In genomic region chr1:247330548-247331171, GRCh38 we compare ENCODE assay signal across 8 cellular contexts. TPM values are rescaled to one million over a fixed set of nuclear protein-coding genes. Genes with fewer than 3 reads are reported as not detected.
DNase-seq lines count a peak whose midpoint lies in the region; ATAC-seq, FAIRE-seq and TF ChIP-seq lines count a peak whose summit lies in the region.

No MANE protein-coding gene starts in this region.

- H3K4me1 ChIP-seq in H1 (replicated peaks in 1 of 4; ENCODE audit: control insufficient read depth in 3 of 4, insufficient read depth in 4 of 4, low read length in 3 of 4): peaks cover 9 to 32% (median 22%) of the 10 kb centered on the region in 4 experiments

- H3K9me3 ChIP-seq in MG63 (no peaks in the 10 kb centered on the region), H1 (ENCODE audit: insufficient read depth in 2 of 2, low read depth in 1 of 2, low read length in 1 of 2) (no peaks in the 10 kb centered on the region)

- POLR2A ChIA-PET in H1 (lab: Charles Lee; ENCODE audit: partially characterized antibody): interaction anchor here (0.5 to 6.0 kb wide), 13 partner anchors 7 to 1528 kb away, joined by 3 to 53 read pairs (median 3); partner anchors contain the start of gene ZNF692

- no peak overlapping the region for H3K23ac ChIP-seq in H1 (ENCODE audit: insufficient read length)

- H3K27ac Mint-ChIP-seq in osteocyte (ENCODE audit: unreplicated experiment): peak overlapping the region; percentile 56

- H3K4me3 ChIP-seq in MG63 (peak overlapping the region; percentile 100), H1 (ENCODE audit: extremely low read depth in 1 of 4, insufficient read depth in 2 of 4, low read depth in 3 of 4, low read length in 4 of 4) (peak overlapping the region; percentile 83 to 94 (median 88))

- no peak overlapping the region for H2AFZ ChIP-seq in H1 (ENCODE audit: low read length)

- H3K18ac ChIP-seq in H1 (ENCODE audit: extremely low read depth, low read length): peak overlapping the region; percentile 85; the same call in 1 of the 2 replicates

- no peaks in the 10 kb centered on the region for H3K27me3 ChIP-seq in MG63
- H3K27me3 ChIP-seq in H1 (replicated peaks in 1 of 4; ENCODE audit: control insufficient read depth in 3 of 4, extremely low read depth in 1 of 4, insufficient read depth in 3 of 4, low read length in 3 of 4): no peaks in the 10 kb centered on the region

- no peak for ATAC-seq in HG03521 (IDR thresholded peaks at IDR 0.05; ENCODE audit: unreplicated experiment)

- no peak overlapping the region for H3K14ac ChIP-seq in H1 (ENCODE audit: insufficient read length)

- no peak for TF ChIP-seq RAD21 in H1 (IDR thresholded peaks at IDR 0.05 in 1 of 2, conservative IDR thresholded peaks at IDR 0.05 in 1 of 2; ENCODE audit: low read depth in 2 of 2, low read length in 2 of 2)

- H2AK5ac ChIP-seq in H1 (ENCODE audit: low read depth, low read length): no peak overlapping the region

- peaks cover 29% of the 10 kb centered on the region; the same call in 1 of the 2 replicates for H3K79me1 ChIP-seq in H1 (ENCODE audit: low read depth, low read length)

- H3K4me2 ChIP-seq in H1 (ENCODE audit: insufficient read depth in 1 of 2, low read depth in 2 of 2, low read length in 2 of 2): peak overlapping the region; percentile 79 to 81

- peak overlapping the region; percentile 75 for H2BK5ac ChIP-seq in H1 (ENCODE audit: low read depth, low read length)

- 11% methylated on average over 36 of the region's 37 CpGs; no CpG with 5 or more reads in 1 of the 2 experiments for WGBS in H1 (ENCODE audit: extremely low coverage in 1 of 2, insufficient coverage in 1 of 2, insufficient read length in 1 of 2, insufficient replicate concordance in 2 of 2, low coverage in 1 of 2, low lambda C conversion rate in 2 of 2, missing lambda C conversion rate in 1 of 2), 2 experiments

- no peaks in the 10 kb centered on the region for H3K9me3 Mint-ChIP-seq in osteocyte (ENCODE audit: unreplicated experiment)

- H4K20me1 ChIP-seq in H1 (replicated peaks in 1 of 2; ENCODE audit: control insufficient read depth in 1 of 2, insufficient read depth in 2 of 2, low read length in 2 of 2): peaks cover 8 to 39% of the 10 kb centered on the region in 2 experiments

- no peak for TF ChIP-seq EP300 in H1 (IDR thresholded peaks at IDR 0.05; ENCODE audit: borderline replicate concordance in 1 of 2, low read depth in 2 of 2, low read length in 2 of 2)

- H3K4me1 Mint-ChIP-seq in osteocyte (ENCODE audit: unreplicated experiment): peaks cover 41% of the 10 kb centered on the region

- TF ChIP-seq POLR2A in H1 (IDR thresholded peaks at IDR 0.05; ENCODE audit: control extremely low read depth in 1 of 2, low read depth in 2 of 2, low read length in 2 of 2): no peak

- H2BK20ac ChIP-seq in H1 (ENCODE audit: low read length): peak overlapping the region; percentile 53; the same call in 1 of the 2 replicates

- no peak overlapping the region for H3K56ac ChIP-seq in H1 (replicated peaks; ENCODE audit: insufficient read length, low read depth, low read length)

- DNase-seq in activated CD8-positive, alpha-beta memory T cell treated with anti-CD3 and anti-CD28 coated beads for 24 hours: peak; percentile 59
- no peak for DNase-seq in activated CD8-positive, alpha-beta memory T cell treated with anti-CD3 and anti-CD28 coated beads, Interleukin-2, amount 50 U/mL, for 4 hours
- DNase-seq in MG63 (no peak), H1 (ENCODE audit: low read depth in 1 of 2, low spot score in 2 of 2) (no peak), osteocyte (ENCODE audit: extremely low spot score, unreplicated experiment) (no peak), NCI-H1694 treated with DMSO at 0.1 percent for 48 hours (lab: John Stamatoyannopoulos, UW) (no peak), mucosa of gallbladder (ENCODE audit: low spot score) (no peak)

- H3K23me2 ChIP-seq in H1 (ENCODE audit: low read depth, low read length): peaks cover 9% of the 10 kb centered on the region

- no peak overlapping the region for H4K8ac ChIP-seq in H1 (ENCODE audit: extremely low read depth, insufficient read depth, low read length)

- no peaks in the 10 kb centered on the region for H3K27me3 Mint-ChIP-seq in osteocyte (ENCODE audit: unreplicated experiment)

- H4K91ac ChIP-seq in H1 (replicated peaks; ENCODE audit: insufficient read length, low read length): peak overlapping the region; percentile 42

- H3K9ac ChIP-seq in H1 (replicated peaks in 1 of 4; ENCODE audit: extremely low read depth in 1 of 4, low read depth in 3 of 4, low read length in 3 of 4): peak overlapping the region; percentile 69 to 88 (median 84); a peak in 6 of 7 replicates

- peaks cover 10 to 69% of the 10 kb centered on the region in 2 experiments; a peak in 3 of 4 replicates for H3K79me2 ChIP-seq in H1 (ENCODE audit: control insufficient read depth in 1 of 2, insufficient read depth in 2 of 2, low read length in 2 of 2)

- H3K27ac ChIP-seq in H1 (ENCODE audit: low read depth, low read length): peak overlapping the region; percentile 87; the same call in 1 of the 2 replicates

- TF ChIP-seq CTCF in H1 (IDR thresholded peaks at IDR 0.05; ENCODE audit: control extremely low read depth in 1 of 3, insufficient read depth in 1 of 3, low read depth in 1 of 3, low read length in 3 of 3) (no peak), osteocyte (IDR thresholded peaks at IDR 0.05) (no peak)

- peak overlapping the region; percentile 55; the same call in 1 of the 2 replicates for H2BK15ac ChIP-seq in H1 (ENCODE audit: low read length)

- H3K36me3 ChIP-seq in MG63 (peaks cover 74% of the 10 kb centered on the region), H1 (ENCODE audit: control insufficient read depth in 2 of 4, insufficient read depth in 4 of 4, low read length in 3 of 4) (peaks cover 22 to 37% (median 28%) of the 10 kb centered on the region in 4 experiments; a peak in 7 of 8 replicates)

- H2BK120ac ChIP-seq in H1 (replicated peaks; ENCODE audit: low read depth, low read length): no peak overlapping the region

- no peak for FAIRE-seq in H1 (lab: Jason Lieb, UNC)

- peak overlapping the region; percentile 82 for H3K4me3 Mint-ChIP-seq in osteocyte (ENCODE audit: unreplicated experiment)

- peak overlapping the region; percentile 15 for H3K4ac ChIP-seq in H1 (replicated peaks; ENCODE audit: insufficient read length, low read depth, low read length)

- no peak overlapping the region for H4K5ac ChIP-seq in H1 (ENCODE audit: insufficient read length, low read depth, low read length)

- H3K36me3 Mint-ChIP-seq in osteocyte (ENCODE audit: unreplicated experiment): peaks cover 11% of the 10 kb centered on the region

- CTCF ChIA-PET in H1 (lab: Charles Lee; ENCODE audit: partially characterized antibody): interaction anchor here (0.7 to 1.4 kb wide), 5 partner anchors 9 to 100 kb away, joined by 3 to 5 read pairs (median 4); no protein-coding TSS in a partner anchor

- no peak overlapping the region for H2BK12ac ChIP-seq in H1 (ENCODE audit: low read depth, low read length)

TF ChIP-seq in H1, 55 proteins besides CTCF, POLR2A, EP300 and RAD21 (continues in another document):
- TF ChIP-seq ZNF274 (IDR thresholded peaks at IDR 0.05; ENCODE audit: borderline replicate concordance, extremely low read depth, low read length) (no peak), BACH1 (IDR thresholded peaks at IDR 0.05; ENCODE audit: low read length) (no peak), SAP30 (IDR thresholded peaks at IDR 0.05; ENCODE audit: insufficient read depth, insufficient replicate concordance, low read length) (peak; percentile 52), MAX (IDR thresholded peaks at IDR 0.05) (peak; percentile 45; the same call in 1 of the 2 replicates), TAF7 (optimal IDR thresholded peaks at IDR 0.05; ENCODE audit: borderline replicate concordance, low read depth, low read length) (no peak), EZH2 (IDR thresholded peaks at IDR 0.05; ENCODE audit: low read depth, low read length, severe bottlenecking) (no peak), GABPA (IDR thresholded peaks at IDR 0.05; ENCODE audit: borderline replicate concordance, insufficient read depth, low read length) (no peak), BRCA1 (IDR thresholded peaks at IDR 0.05; ENCODE audit: low read depth, low read length) (no peak), KDM5A (IDR thresholded peaks at IDR 0.05; ENCODE audit: low read length) (no peak), MAFK (IDR thresholded peaks at IDR 0.05; ENCODE audit: low read depth, low read length) (no peak), POU5F1 (IDR thresholded peaks at IDR 0.05; ENCODE audit: low read depth, low read length) (no peak), POLR2AphosphoS5 (IDR thresholded peaks at IDR 0.05; ENCODE audit: low read depth, low read length) (no peak), SP1 (IDR thresholded peaks at IDR 0.05; ENCODE audit: low read depth, low read length) (no peak), E2F6 (IDR thresholded peaks at IDR 0.05) (no peak), NANOG (IDR thresholded peaks at IDR 0.05; ENCODE audit: insufficient read depth, low read depth, low read length, poor library complexity, severe bottlenecking) (peak; percentile 88), CREB1 (IDR thresholded peaks at IDR 0.05) (no peak), CBX8 (IDR thresholded peaks at IDR 0.05; ENCODE audit: borderline replicate concordance, low read depth, low read length) (no peak), TBP (IDR thresholded peaks at IDR 0.05; ENCODE audit: low read depth, low read length) (no peak)

RNA-seq across cellular contexts. Expression of gene ZNF496, which starts 1.0 kb away (rescaled TPM):
- total RNA-seq in MG63 (2014; rRNA removed; shearing (Covaris generic); ENCODE audit: low replicate concordance): 35.9 and 42.5 TPM in 2 replicates
- 64.2 and 71.4 TPM in 2 replicates for total RNA-seq in H1 (2021; fragmentation: NEBNext Ultra II Directional; extraction: Animal tissue kit (Norgen Biotek cat#: 25700))
- 27.9 and 37.9 TPM in 2 replicates for polyA plus RNA-seq in H1 (2011; rRNA removed)
- 42.8 TPM for polyA plus RNA-seq in H1 (2011; cell fraction: cytosol; rRNA removed)
- polyA plus RNA-seq in H1 (2011; cell fraction: nucleus; rRNA removed): 51.4 TPM
- 31.0 to 41.1 TPM (median 37.4 TPM) in 4 replicates for polyA plus RNA-seq in H1 (2012, experiment 1 of 2)
- polyA plus RNA-seq in H1 (2012, experiment 2 of 2): 31.9 TPM
- polyA plus RNA-seq in H1 (2013, experiment 1 of 2): 25.3 TPM
- 25.6 TPM for polyA plus RNA-seq in H1 (2013, experiment 2 of 2)
- 67.6 and 73.6 TPM in 2 replicates for polyA minus RNA-seq in H1 (2011; rRNA and poly(A)+ RNA removed)
- polyA minus RNA-seq in H1 (2011; cell fraction: cytosol; rRNA and poly(A)+ RNA removed): 49.5 TPM
- polyA minus RNA-seq in H1 (2011; cell fraction: nucleus; rRNA and poly(A)+ RNA removed): 46.4 TPM
- total RNA-seq in osteocyte (39.8 and 43.0 TPM in 2 replicates), mucosa of gallbladder (20.6 TPM)
